ENCODE assay signal across 9 cellular contexts in the genomic region with DNA sequence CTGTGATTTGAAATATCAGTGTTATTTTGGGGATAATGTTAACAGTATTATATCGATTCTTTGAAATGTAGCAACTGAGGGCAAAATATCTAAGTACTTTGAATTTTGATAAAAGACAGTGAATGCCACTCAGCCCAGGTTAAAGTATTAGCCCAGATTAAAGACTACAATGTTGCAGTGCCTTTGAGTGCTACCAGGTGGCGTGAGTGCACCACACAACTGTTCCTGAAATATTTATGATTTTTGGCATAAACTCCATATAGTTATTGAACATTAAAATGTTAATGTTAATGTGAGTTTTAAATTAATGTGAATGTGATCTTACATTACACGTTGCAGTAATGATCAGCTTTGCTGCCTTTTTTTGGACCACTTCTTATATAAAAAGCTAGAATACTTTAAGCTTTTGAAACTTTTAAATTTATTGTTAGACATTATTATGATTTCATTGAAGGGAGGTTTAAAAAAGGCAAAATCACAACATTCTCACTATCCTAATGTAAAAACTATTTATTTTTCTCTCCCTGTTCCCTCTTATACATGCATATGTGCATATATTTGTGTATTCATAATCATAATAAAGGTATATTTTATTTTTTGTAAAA. TPM values are rescaled to one million over a fixed set of nuclear protein-coding genes. Genes with fewer than 3 reads are reported as not detected.
DNase-seq lines count a peak whose midpoint lies in the region; ATAC-seq lines count a peak whose summit lies in the region.
"Had no signal": no experiment of that assay in that cellular context is flagged by ENCODE, and none has a peak within 500 bp of the region (broad histone marks: within the 10 kb centered on the region; RNA-seq: fewer than 3 reads in every experiment).

No MANE protein-coding gene starts in this region.

- H3K27me3 Mint-ChIP-seq in CD4-positive, CD25-positive, alpha-beta regulatory T cell = no peaks in the 10 kb centered on the region
- H3K27me3 Mint-ChIP-seq in effector memory CD8-positive, alpha-beta T cell = no peaks in the 10 kb centered on the region
- H3K27me3 Mint-ChIP-seq in naive thymus-derived CD8-positive, alpha-beta T cell = no peaks in the 10 kb centered on the region

- H3K27ac Mint-ChIP-seq in CD4-positive, CD25-positive, alpha-beta regulatory T cell = no peak overlapping the region
- H3K27ac Mint-ChIP-seq in effector memory CD8-positive, alpha-beta T cell = no peak overlapping the region
- no peak overlapping the region for H3K27ac Mint-ChIP-seq in naive thymus-derived CD8-positive, alpha-beta T cell

- peak; percentile 71 to 73 for ATAC-seq in CD4-positive, CD25-positive, alpha-beta regulatory T cell (ENCODE audit: low read depth in 2 of 2)
- ATAC-seq in GM19043 (IDR thresholded peaks at IDR 0.05; ENCODE audit: low read depth, unreplicated experiment) = peak; percentile 53
- ATAC-seq in effector memory CD8-positive, alpha-beta T cell (replicated peaks) = peak; percentile 70
- ATAC-seq in naive thymus-derived CD8-positive, alpha-beta T cell = peak; percentile 47 to 66

- peaks cover 31% of the 10 kb centered on the region for H3K36me3 Mint-ChIP-seq in CD4-positive, CD25-positive, alpha-beta regulatory T cell
- H3K36me3 Mint-ChIP-seq in effector memory CD8-positive, alpha-beta T cell (ENCODE audit: insufficient read depth) = peaks cover 56% of the 10 kb centered on the region
- peaks cover 12 to 84% (median 22%) of the 10 kb centered on the region in 3 donors for H3K36me3 Mint-ChIP-seq in naive thymus-derived CD8-positive, alpha-beta T cell

- no peaks in the 10 kb centered on the region for H3K4me1 ChIP-seq in CD4-positive, CD25-positive, alpha-beta regulatory T cell (ENCODE audit: control insufficient read depth, insufficient read depth, low read length, poor library complexity, severe bottlenecking)
- H3K4me1 ChIP-seq: SJCRH30 had no signal

- no peaks in the 10 kb centered on the region for H3K9me3 ChIP-seq in CD4-positive, CD25-positive, alpha-beta regulatory T cell (ENCODE audit: control insufficient read depth in 2 of 2, low read length in 2 of 2)
- H3K9me3 ChIP-seq: SJCRH30 had no signal

- H3K9me3 Mint-ChIP-seq in CD4-positive, CD25-positive, alpha-beta regulatory T cell = peaks cover 0 to 1% (median 0%) of the 10 kb centered on the region in 7 donors
- H3K9me3 Mint-ChIP-seq in effector memory CD8-positive, alpha-beta T cell = no peaks in the 10 kb centered on the region
- no peaks in the 10 kb centered on the region for H3K9me3 Mint-ChIP-seq in naive thymus-derived CD8-positive, alpha-beta T cell

- DNase-seq in CD4-positive, CD25-positive, alpha-beta regulatory T cell = peak in 2 of 3 donors; percentile 55 to 60
- DNase-seq in Kasumi-1 (lab: John Stamatoyannopoulos, UW) = peak; percentile 41 to 58
- peak; percentile 13 for DNase-seq in T-helper 9 cell
- DNase-seq in effector memory CD8-positive, alpha-beta T cell = peak in 2 of 3 experiments; percentile 12 to 17
- DNase-seq in naive thymus-derived CD8-positive, alpha-beta T cell = peak in 5 of 10 donors; percentile 19 to 35 (median 22)
- DNase-seq in cerebellar nuclear complex (lab: John Stamatoyannopoulos, UW) = no peak
- no peak for DNase-seq in hippocampal formation (lab: John Stamatoyannopoulos, UW)

- H3K27ac ChIP-seq in CD4-positive, CD25-positive, alpha-beta regulatory T cell (ENCODE audit: insufficient read depth, low read length, poor library complexity, severe bottlenecking) = no peak overlapping the region
- H3K27ac ChIP-seq: SJCRH30 had no signal

- peaks cover 55% of the 10 kb centered on the region for H3K36me3 ChIP-seq in CD4-positive, CD25-positive, alpha-beta regulatory T cell (ENCODE audit: control insufficient read depth, insufficient read depth, low read length)

- H3K27me3 ChIP-seq in CD4-positive, CD25-positive, alpha-beta regulatory T cell (ENCODE audit: control insufficient read depth, insufficient read depth, low read length) = no peaks in the 10 kb centered on the region
- H3K27me3 ChIP-seq: SJCRH30 had no signal

- POLR2A ChIA-PET in naive thymus-derived CD8-positive, alpha-beta T cell (lab: Charles Lee) = no interaction called here

- H3K4me3 ChIP-seq in CD4-positive, CD25-positive, alpha-beta regulatory T cell (ENCODE audit: low read depth, low read length) = no peak overlapping the region
- H3K4me3 ChIP-seq: SJCRH30 had no signal

- H3K4me1 Mint-ChIP-seq in CD4-positive, CD25-positive, alpha-beta regulatory T cell = peaks cover 0 to 11% (median 8%) of the 10 kb centered on the region in 4 donors
- H3K4me1 Mint-ChIP-seq in effector memory CD8-positive, alpha-beta T cell (ENCODE audit: low read depth in 2 of 2) = peaks cover 0 to 3% of the 10 kb centered on the region in 2 donors
- peaks cover 0 to 8% (median 0%) of the 10 kb centered on the region in 4 donors for H3K4me1 Mint-ChIP-seq in naive thymus-derived CD8-positive, alpha-beta T cell

- H3K4me3 Mint-ChIP-seq in CD4-positive, CD25-positive, alpha-beta regulatory T cell = no peak overlapping the region
- H3K4me3 Mint-ChIP-seq in effector memory CD8-positive, alpha-beta T cell = no peak overlapping the region
- H3K4me3 Mint-ChIP-seq in naive thymus-derived CD8-positive, alpha-beta T cell = no peak overlapping the region

RNA-seq across cellular contexts. Expression of gene MRPS35, which starts 22.5 kb away (rescaled TPM):
- total RNA-seq in CD4-positive, CD25-positive, alpha-beta regulatory T cell = 17.8 TPM
- 10 to 100 TPM; 67.1 to 74.2 (median 67.2) TPM for polyA plus RNA-seq in CD4-positive, CD25-positive, alpha-beta regulatory T cell
- total RNA-seq in naive thymus-derived CD8-positive, alpha-beta T cell = 10 to 100 TPM; 26.6 to 27.3 TPM
- 10 to 100 TPM; 57.7 to 74.4 (median 65.9) TPM for polyA plus RNA-seq in naive thymus-derived CD8-positive, alpha-beta T cell

RNA-seq across cellular contexts. Expression of gene REP15, which starts 36.9 kb away (rescaled TPM):
- total RNA-seq in CD4-positive, CD25-positive, alpha-beta regulatory T cell = not detected
- polyA plus RNA-seq in CD4-positive, CD25-positive, alpha-beta regulatory T cell = under 1 TPM in 1 of 4 donors, not detected in 3; 0.56 TPM
- not detected for total RNA-seq in naive thymus-derived CD8-positive, alpha-beta T cell
- polyA plus RNA-seq in naive thymus-derived CD8-positive, alpha-beta T cell = not detected

RNA-seq across cellular contexts. Expression of gene KLHL42, which starts 46.9 kb away (rescaled TPM):
- total RNA-seq in CD4-positive, CD25-positive, alpha-beta regulatory T cell = 23.6 TPM
- 10 to 100 TPM; 10.6 to 15.0 (median 12.6) TPM for polyA plus RNA-seq in CD4-positive, CD25-positive, alpha-beta regulatory T cell
- total RNA-seq in naive thymus-derived CD8-positive, alpha-beta T cell = 10 to 100 TPM; 20.9 to 25.7 TPM
- polyA plus RNA-seq in naive thymus-derived CD8-positive, alpha-beta T cell = 10 to 100 TPM in 2 of 3 donors, 1 to 10 TPM in 1; 8.5 to 11.3 (median 11.0) TPM

RNA-seq across cellular contexts. Expression of gene MANSC4, which starts 46.9 kb away (rescaled TPM):
- not detected for total RNA-seq in CD4-positive, CD25-positive, alpha-beta regulatory T cell
- 1 to 10 TPM in 3 of 4 donors, not detected in 1; 1.5 to 2.4 (median 1.9) TPM for polyA plus RNA-seq in CD4-positive, CD25-positive, alpha-beta regulatory T cell
- not detected for total RNA-seq in naive thymus-derived CD8-positive, alpha-beta T cell
- not detected for polyA plus RNA-seq in naive thymus-derived CD8-positive, alpha-beta T cell
- total RNA-seq: SJCRH30 had no signal

Comparison
In these comparisons a context has a peak if more than half of its experiments do, and no peak if none do; other contexts are left out.
1. DNase-seq: peak in CD4-positive, CD25-positive, alpha-beta regulatory T cell (2 of 3), Kasumi-1 (2 of 2), T-helper 9 cell (single experiment) and effector memory CD8-positive, alpha-beta T cell (2 of 3); none in cerebellar nuclear complex (0 of 2) and hippocampal formation (0 of 2).
2. Peak in every context shown above with its lines, with median percentiles within 50 percentile points of each other: ATAC-seq.